26 cellular contexts compared by ENCODE assay signal in the genomic region with DNA sequence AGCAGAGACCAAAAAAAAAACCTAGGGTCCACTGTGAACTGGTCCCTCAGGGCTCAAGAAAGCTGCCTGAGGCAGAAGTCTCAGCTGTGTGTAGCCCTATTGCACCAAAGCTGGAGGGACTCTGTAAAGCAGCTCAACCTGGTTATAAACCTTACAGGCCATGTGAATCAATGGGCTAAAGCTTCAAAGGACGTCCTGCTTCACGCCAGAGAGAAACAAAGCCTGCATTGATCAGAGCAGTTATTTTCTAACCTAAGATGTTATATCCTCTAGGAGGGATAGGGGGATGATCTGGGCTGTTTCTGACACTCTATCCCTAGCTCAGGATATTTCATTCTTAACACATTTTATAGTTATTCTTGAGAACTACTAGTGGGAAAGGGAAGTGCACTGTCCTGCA.
"Had no signal": no experiment of that assay in that cellular context is flagged by ENCODE, and none has a peak within 500 bp of the region (broad histone marks: within the 10 kb centered on the region; RNA-seq: fewer than 3 reads in every experiment).

No MANE protein-coding gene starts in this region.

- H3K4me1 ChIP-seq: body of pancreas, colonic mucosa, foreskin keratinocyte, gastroesophageal sphincter had no signal

- H3K9me3 ChIP-seq: body of pancreas, colonic mucosa, gastroesophageal sphincter had no signal

- ATAC-seq: activated naive CD4-positive, alpha-beta T cell treated with anti-CD3 and anti-CD28 coated beads, Interleukin-2, amount 50 U/mL, for 72 hours; activated T-cell treated with anti-CD3 and anti-CD28 coated beads, Interleukin-2, amount 50 U/mL, for 72 hours; body of pancreas; esophagus mucosa; foreskin keratinocyte; gastroesophageal sphincter; WTC11 had no signal

- H3K27ac ChIP-seq: body of pancreas, colonic mucosa, foreskin keratinocyte, gastroesophageal sphincter had no signal

- H3K36me3 ChIP-seq: colonic mucosa, gastroesophageal sphincter had no signal

- H3K27me3 ChIP-seq: body of pancreas, colonic mucosa, foreskin keratinocyte, gastroesophageal sphincter had no signal

- H3K4me3 Mint-ChIP-seq: activated CD4-positive, alpha-beta memory T cell treated with anti-CD3 and anti-CD28 coated beads, Interleukin-2, amount 10 ng/mL, durations not matched to agents 7 days and 5 days; activated CD4-positive, alpha-beta T cell treated with anti-CD3 and anti-CD28 coated beads, Interleukin-2, amount 10 ng/mL, durations not matched to agents 7 days and 5 days; activated naive CD4-positive, alpha-beta T cell treated with anti-CD3 and anti-CD28 coated beads, Interleukin-2, amount 10 ng/mL, durations not matched to agents 7 days and 5 days; activated naive CD8-positive, alpha-beta T cell treated with anti-CD3 and anti-CD28 coated beads, Interleukin-2, amount 10 ng/mL, durations not matched to agents 7 days and 5 days; activated T-cell treated with anti-CD3 and anti-CD28 coated beads, Interleukin-2, amount 50 U/mL, for 24 hours; activated T-cell treated with anti-CD3 and anti-CD28 coated beads, Interleukin-2, amount 50 U/mL, for 72 hours; endodermal cell; WTC11 had no signal

- H3K4me1 Mint-ChIP-seq: activated CD4-positive, alpha-beta memory T cell treated with anti-CD3 and anti-CD28 coated beads, Interleukin-2, amount 10 ng/mL, durations not matched to agents 7 days and 5 days; activated CD4-positive, alpha-beta T cell treated with anti-CD3 and anti-CD28 coated beads, Interleukin-2, amount 10 ng/mL, durations not matched to agents 7 days and 5 days; activated naive CD4-positive, alpha-beta T cell treated with anti-CD3 and anti-CD28 coated beads, Interleukin-2, amount 10 ng/mL, durations not matched to agents 7 days and 5 days; activated naive CD8-positive, alpha-beta T cell treated with anti-CD3 and anti-CD28 coated beads, Interleukin-2, amount 10 ng/mL, durations not matched to agents 7 days and 5 days; endodermal cell; WTC11 had no signal

- H3K27ac Mint-ChIP-seq: activated CD4-positive, alpha-beta memory T cell treated with anti-CD3 and anti-CD28 coated beads, Interleukin-2, amount 10 ng/mL, durations not matched to agents 7 days and 5 days; activated CD4-positive, alpha-beta T cell treated with anti-CD3 and anti-CD28 coated beads, Interleukin-2, amount 10 ng/mL, durations not matched to agents 7 days and 5 days; activated naive CD4-positive, alpha-beta T cell treated with anti-CD3 and anti-CD28 coated beads, Interleukin-2, amount 10 ng/mL, durations not matched to agents 7 days and 5 days; activated naive CD4-positive, alpha-beta T cell treated with anti-CD3 and anti-CD28 coated beads, Interleukin-2, amount 50 U/mL, for 72 hours; activated naive CD8-positive, alpha-beta T cell treated with anti-CD3 and anti-CD28 coated beads, Interleukin-2, amount 10 ng/mL, durations not matched to agents 7 days and 5 days; activated T-cell treated with anti-CD3 and anti-CD28 coated beads, Interleukin-2, amount 50 U/mL, for 24 hours; activated T-cell treated with anti-CD3 and anti-CD28 coated beads, Interleukin-2, amount 50 U/mL, for 72 hours; endodermal cell; WTC11 had no signal

- H3K9me3 Mint-ChIP-seq: activated naive CD8-positive, alpha-beta T cell treated with anti-CD3 and anti-CD28 coated beads, Interleukin-2, amount 10 ng/mL, durations not matched to agents 7 days and 5 days; endodermal cell had no signal

- H3K4me3 ChIP-seq: body of pancreas, colonic mucosa, gastroesophageal sphincter had no signal

- H3K36me3 Mint-ChIP-seq: activated naive CD4-positive, alpha-beta T cell treated with anti-CD3 and anti-CD28 coated beads, Interleukin-2, amount 10 ng/mL, durations not matched to agents 7 days and 5 days; activated naive CD4-positive, alpha-beta T cell treated with anti-CD3 and anti-CD28 coated beads, Interleukin-2, amount 50 U/mL, for 72 hours; activated naive CD8-positive, alpha-beta T cell treated with anti-CD3 and anti-CD28 coated beads, Interleukin-2, amount 10 ng/mL, durations not matched to agents 7 days and 5 days; WTC11 had no signal

- DNase-seq: activated CD4-positive, alpha-beta memory T cell treated with anti-CD3 and anti-CD28 coated beads, Interleukin-2, amount 10 ng/mL, durations not matched to agents 7 days and 5 days; activated CD4-positive, alpha-beta T cell treated with anti-CD3 and anti-CD28 coated beads for 1 hour; activated CD4-positive, alpha-beta T cell treated with anti-CD3 and anti-CD28 coated beads for 4 hours; activated CD4-positive, alpha-beta T cell treated with anti-CD3 and anti-CD28 coated beads, Interleukin-2, amount 10 ng/mL, durations not matched to agents 7 days and 5 days; activated CD4-positive, alpha-beta T cell treated with anti-CD3 and anti-CD28 coated beads, Interleukin-2, amount 50 U/mL, for 4 hours; activated CD8-positive, alpha-beta memory T cell treated with anti-CD3 and anti-CD28 coated beads, Interleukin-2, amount 50 U/mL, for 48 hours; activated gamma-delta T cell; activated naive CD4-positive, alpha-beta T cell; activated naive CD4-positive, alpha-beta T cell treated with anti-CD3 and anti-CD28 coated beads, Interleukin-2, amount 10 ng/mL, durations not matched to agents 7 days and 5 days; activated naive CD8-positive, alpha-beta T cell treated with anti-CD3 and anti-CD28 coated beads, Interleukin-2, amount 10 ng/mL, durations not matched to agents 7 days and 5 days; activated T-cell treated with anti-CD3 and anti-CD28 coated beads for 4 hours; activated T-cell treated with anti-CD3 and anti-CD28 coated beads, Interleukin-2, amount 50 U/mL, for 24 hours; activated T-cell treated with anti-CD3 and anti-CD28 coated beads, Interleukin-2, amount 50 U/mL, for 72 hours; body of pancreas; caudate nucleus; cerebellar nuclear complex; colonic mucosa; effector memory CD4-positive, alpha-beta T cell; endodermal cell; foreskin keratinocyte; head of caudate nucleus; T-helper 2 cell had no signal

- H3K27me3 Mint-ChIP-seq: activated CD4-positive, alpha-beta memory T cell treated with anti-CD3 and anti-CD28 coated beads, Interleukin-2, amount 10 ng/mL, durations not matched to agents 7 days and 5 days; activated CD4-positive, alpha-beta T cell treated with anti-CD3 and anti-CD28 coated beads, Interleukin-2, amount 10 ng/mL, durations not matched to agents 7 days and 5 days; activated naive CD4-positive, alpha-beta T cell treated with anti-CD3 and anti-CD28 coated beads, Interleukin-2, amount 10 ng/mL, durations not matched to agents 7 days and 5 days; activated naive CD8-positive, alpha-beta T cell treated with anti-CD3 and anti-CD28 coated beads, Interleukin-2, amount 10 ng/mL, durations not matched to agents 7 days and 5 days; activated T-cell treated with anti-CD3 and anti-CD28 coated beads, Interleukin-2, amount 50 U/mL, for 24 hours had no signal
